In genomic region chr15:78506971-78507830, GRCh38 we compare ENCODE assay signal across 8 cellular contexts. TPM values are rescaled to one million over a fixed set of nuclear protein-coding genes. Genes with fewer than 3 reads are reported as not detected.
DNase-seq lines count a peak whose midpoint lies in the region; ATAC-seq and TF ChIP-seq lines count a peak whose summit lies in the region.

Gene HYKK, plus strand, starts transcription at chr15:78507577. Its CDS starts 5,512 bp downstream, at chr15:78513089.

- peaks cover 6 to 11% of the 10 kb centered on the region in 2 donors for H3K4me1 ChIP-seq in duodenal mucosa (ENCODE audit: control insufficient read depth in 1 of 2, insufficient read depth in 2 of 2, low read length in 2 of 2)
- H3K4me1 ChIP-seq in liver (ENCODE audit: control insufficient read depth in 4 of 4, insufficient read depth in 4 of 4, low read length in 3 of 4), result peaks cover 2 to 14% (median 6%) of the 10 kb centered on the region in 4 donors

- DNase-seq in C1 segment of cervical spinal cord (lab: John Stamatoyannopoulos, UW), result peak; percentile 26 to 97 (median 81)
- peak; percentile 91 for DNase-seq in NCI-H748 treated with DMSO at 0.1 percent for 48 hours (lab: John Stamatoyannopoulos, UW)
- DNase-seq in activated CD4-positive, alpha-beta T cell treated with anti-CD3 and anti-CD28 coated beads, Interleukin-2, amount 50 U/mL, for 48 hours, result peak; percentile 83 to 89
- peak; percentile 64 to 69 for DNase-seq in stimulated activated CD4-positive, alpha-beta T cell treated with anti-CD3 and anti-CD28 coated beads, Interleukin-2, amount 100 ng/mL, for 48 hours

- H3K4me3 ChIP-seq in duodenal mucosa (ENCODE audit: low read depth in 1 of 2, low read length in 2 of 2), result peak within 1 kb of the TSS; percentile 95 to 96
- H3K4me3 ChIP-seq in liver (ENCODE audit: low read depth in 1 of 3, low read length in 3 of 3), result peak within 1 kb of the TSS; percentile 67 to 90 (median 87)

- peak in 1 of 2 donors; percentile 44 for TF ChIP-seq RAD21 in liver (IDR thresholded peaks at IDR 0.05)

- H3K27me3 ChIP-seq in duodenal mucosa (ENCODE audit: control insufficient read depth in 1 of 2, insufficient read depth in 2 of 2, low read length in 2 of 2) (no peaks in the 10 kb centered on the region), liver (ENCODE audit: control insufficient read depth in 4 of 4, insufficient read depth in 4 of 4, low read length in 3 of 4) (no peaks in the 10 kb centered on the region)

- no peak for TF ChIP-seq CTCF in liver (IDR thresholded peaks at IDR 0.05; ENCODE audit: low read depth, low read length, missing input control)

- ATAC-seq in GM19397 (IDR thresholded peaks at IDR 0.05; ENCODE audit: unreplicated experiment) (peak; percentile 85), HG03571 (IDR thresholded peaks at IDR 0.05; ENCODE audit: unreplicated experiment) (peak; percentile 71)

- H3K36me3 ChIP-seq in duodenal mucosa (ENCODE audit: control insufficient read depth in 1 of 2, insufficient read depth in 2 of 2, low read length in 2 of 2) (no peaks in the 10 kb centered on the region), liver (ENCODE audit: control insufficient read depth in 4 of 4, insufficient read depth in 3 of 4, low read depth in 1 of 4, low read length in 3 of 4) (no peaks in the 10 kb centered on the region)

- H3K9me3 ChIP-seq in duodenal mucosa (ENCODE audit: control insufficient read depth in 1 of 2, low read length in 2 of 2) (no peaks in the 10 kb centered on the region), liver (ENCODE audit: control insufficient read depth in 4 of 4, low read length in 3 of 4) (no peaks in the 10 kb centered on the region)

- H3K27ac ChIP-seq in duodenal mucosa (ENCODE audit: low read depth, low read length), result peak within 1 kb of the TSS; percentile 65
- H3K27ac ChIP-seq in liver (ENCODE audit: low read depth in 1 of 2, low read length in 2 of 2), result peak within 1 kb of the TSS in 1 of 2 donors; percentile 43

- 1% methylated on average over 63 of the region's 63 CpGs for WGBS in liver

- peak within 1 kb of the TSS; percentile 84 to 94 for H3K9ac ChIP-seq in duodenal mucosa (ENCODE audit: low read depth in 1 of 2, low read length in 2 of 2)
- H3K9ac ChIP-seq in liver (ENCODE audit: low read depth in 1 of 2, low read length in 2 of 2), result peak within 1 kb of the TSS; percentile 48 to 53

TF ChIP-seq in liver, 16 proteins besides CTCF, POLR2A, EP300 and RAD21:
- TF ChIP-seq JUND (IDR thresholded peaks at IDR 0.05) (peak; percentile 29 to 56), EGR1 (IDR thresholded peaks at IDR 0.05; ENCODE audit: low read depth in 2 of 2) (no peak), REST (IDR thresholded peaks at IDR 0.05) (peak; percentile 72), TAF1 (conservative IDR thresholded peaks at IDR 0.05) (peak; percentile 67), ZBTB33 (IDR thresholded peaks at IDR 0.05) (peak; percentile 56), MAX (IDR thresholded peaks at IDR 0.05) (peak; percentile 57), FOXA2 (IDR thresholded peaks at IDR 0.05) (peak; percentile 66), GABPA (IDR thresholded peaks at IDR 0.05 in 1 of 2, conservative IDR thresholded peaks at IDR 0.05 in 1 of 2) (peak in 1 of 2 donors; percentile 37), FOXA1 (IDR thresholded peaks at IDR 0.05) (peak; percentile 90), RXRA (IDR thresholded peaks at IDR 0.05) (peak; percentile 82 to 87), HNF4A (conservative IDR thresholded peaks at IDR 0.05) (peak in 1 of 2 donors; percentile 49), YY1 (IDR thresholded peaks at IDR 0.05) (peak; percentile 69), HNF4G (IDR thresholded peaks at IDR 0.05) (no peak), ATF3 (IDR thresholded peaks at IDR 0.05) (no peak), SP1 (IDR thresholded peaks at IDR 0.05) (peak; percentile 96), NR2F2 (IDR thresholded peaks at IDR 0.05) (no peak)

RNA-seq across cellular contexts. Expression of gene HYKK, which starts in this region (rescaled TPM):
- 1 to 10 TPM; 1.7 to 7.7 TPM for total RNA-seq in liver
- 1 to 10 TPM; 1.8 to 2.7 TPM for polyA plus RNA-seq in liver
